Comparison of ENCODE assay signal across 8 cellular contexts in genomic region chr3:194089357-194090177, GRCh38. TPM values are rescaled to one million over a fixed set of nuclear protein-coding genes. Genes with fewer than 3 reads are reported as not detected.
DNase-seq lines count a peak whose midpoint lies in the region; ATAC-seq and TF ChIP-seq lines count a peak whose summit lies in the region.

No MANE protein-coding gene starts in this region.

- H3K9ac ChIP-seq in BLaER1, result no peak overlapping the region

- no peak for TF ChIP-seq CTCF in fibroblast of villous mesenchyme (IDR thresholded peaks at IDR 0.05; ENCODE audit: insufficient read depth, low read depth, low read length)
- TF ChIP-seq CTCF in omental fat pad (IDR thresholded peaks at IDR 0.05), result no peak

- peak overlapping the region; percentile 57 for H3K27ac Mint-ChIP-seq in T-helper 1 cell treated with Interleukin-12 subunit alpha and Interleukin-12 subunit beta and Interleukin-4 antibody, amounts not matched to agents 30 μg/mL and 1 μg/mL, for 36 hours

- H3K4me2 ChIP-seq in BLaER1, result peak overlapping the region; percentile 44

- peaks cover 20% of the 10 kb centered on the region for H3K4me1 Mint-ChIP-seq in T-helper 1 cell treated with Interleukin-12 subunit alpha and Interleukin-12 subunit beta and Interleukin-4 antibody, amounts not matched to agents 30 μg/mL and 1 μg/mL, for 36 hours (ENCODE audit: low read depth)

- no peaks in the 10 kb centered on the region for H4K20me1 ChIP-seq in BLaER1

- H3K27ac ChIP-seq in BLaER1, result no peak overlapping the region

- no peaks in the 10 kb centered on the region for H3K9me3 ChIP-seq in BLaER1

- H3K4me3 Mint-ChIP-seq in T-helper 1 cell treated with Interleukin-12 subunit alpha and Interleukin-12 subunit beta and Interleukin-4 antibody, amounts not matched to agents 30 μg/mL and 1 μg/mL, for 36 hours, result no peak overlapping the region

- H3K4me1 ChIP-seq in BLaER1, result peaks cover 10% of the 10 kb centered on the region

- no peaks in the 10 kb centered on the region for H3K36me3 ChIP-seq in BLaER1

- no peak overlapping the region for H3K4me3 ChIP-seq in BLaER1
- H3K4me3 ChIP-seq in fibroblast of villous mesenchyme (ENCODE audit: low read depth, low read length), result no peak overlapping the region

- no peaks in the 10 kb centered on the region for H3K27me3 ChIP-seq in BLaER1

- no peaks in the 10 kb centered on the region for H3K36me3 Mint-ChIP-seq in T-helper 1 cell treated with Interleukin-12 subunit alpha and Interleukin-12 subunit beta and Interleukin-4 antibody, amounts not matched to agents 30 μg/mL and 1 μg/mL, for 36 hours (ENCODE audit: low read depth)

- peaks cover 12% of the 10 kb centered on the region for H3K27me3 Mint-ChIP-seq in T-helper 1 cell treated with Interleukin-12 subunit alpha and Interleukin-12 subunit beta and Interleukin-4 antibody, amounts not matched to agents 30 μg/mL and 1 μg/mL, for 36 hours (ENCODE audit: low read depth)

- ATAC-seq in GM19023 (IDR thresholded peaks at IDR 0.05; ENCODE audit: unreplicated experiment), result peak; percentile 56
- peak; percentile 97 for ATAC-seq in omental fat pad (ENCODE audit: low FRiP score)
- ATAC-seq in GM18519 (IDR thresholded peaks at IDR 0.05; ENCODE audit: low FRiP score, unreplicated experiment), result no peak

- H3K9me3 Mint-ChIP-seq in T-helper 1 cell treated with Interleukin-12 subunit alpha and Interleukin-12 subunit beta and Interleukin-4 antibody, amounts not matched to agents 30 μg/mL and 1 μg/mL, for 36 hours, result no peaks in the 10 kb centered on the region

- DNase-seq in HT1080 (ENCODE audit: low read depth), result peak; percentile 100
- peak; percentile 100 for DNase-seq in fibroblast of villous mesenchyme (ENCODE audit: low read depth)
- DNase-seq in omental fat pad (ENCODE audit: low spot score), result peak; percentile 68
- DNase-seq in GM19240 (ENCODE audit: insufficient read length, low spot score), result no peak

RNA-seq across cellular contexts. Expression of gene HES1, which starts 46.4 kb away (rescaled TPM):
- total RNA-seq in HT1080 (2014; rRNA removed; shearing (Covaris generic)), result 20.2 and 26.3 TPM in 2 replicates
- 15.0 and 25.1 TPM in 2 replicates for polyA plus RNA-seq in HT1080 (2015; cell fraction: cytosol; rRNA removed)
- polyA plus RNA-seq in HT1080 (2015; cell fraction: nucleus; rRNA removed), result 40.7 and 46.4 TPM in 2 replicates
- total RNA-seq in fibroblast of villous mesenchyme (5.8 and 13.4 TPM in 2 replicates), omental fat pad (10 to 100 TPM in 3 of 4 donors, 1 to 10 TPM in 1; 8.3 to 23.9 (median 12.7) TPM)
